Comparison of ENCODE assay signal across 18 cellular contexts in the genomic region with DNA sequence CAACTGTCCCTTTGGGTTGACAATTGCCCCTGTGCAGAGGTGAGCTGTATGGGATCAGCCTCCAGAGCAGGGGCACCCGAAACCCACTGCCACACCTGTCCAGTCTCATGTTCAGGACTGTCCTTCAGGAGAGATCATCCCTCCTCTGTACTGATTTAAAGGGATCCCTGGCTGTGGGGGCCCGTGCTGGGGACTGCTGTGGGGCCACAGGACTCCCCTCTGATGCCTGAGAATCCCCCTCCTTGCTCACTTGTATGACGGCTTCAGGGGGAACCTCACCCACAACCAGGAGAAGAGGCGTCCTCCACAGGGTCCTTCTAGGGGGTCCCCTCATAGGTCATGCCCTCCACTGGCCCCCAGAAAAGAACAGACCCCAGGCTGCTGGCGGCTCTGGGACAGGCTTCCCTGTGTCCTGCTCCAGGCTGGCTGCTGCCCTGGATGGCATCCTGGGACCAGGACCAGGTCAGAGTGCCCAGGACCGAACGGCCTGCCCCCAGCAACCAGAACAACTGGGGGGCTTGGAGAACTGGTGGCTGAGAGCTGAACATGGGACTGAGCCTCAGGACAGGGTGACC.
"Had no signal": no experiment of that assay in that cellular context is flagged by ENCODE, and none has a peak within 500 bp of the region (broad histone marks: within the 10 kb centered on the region; RNA-seq: fewer than 3 reads in every experiment).

No MANE protein-coding gene starts in this region.

- H3K27ac Mint-ChIP-seq: naive thymus-derived CD4-positive, alpha-beta T cell had no signal

- H3K9me3 ChIP-seq: thyroid gland had no signal

- H3K27me3 ChIP-seq: thyroid gland had no signal

- H3K36me3 ChIP-seq: heart left ventricle, left lung, suprapubic skin, thyroid gland had no signal

- DNase-seq: central memory CD4-positive, alpha-beta T cell; cortex of kidney; effector CD8-positive, alpha-beta T cell; hypothalamus; islet precursor cell; mesendoderm; naive thymus-derived CD4-positive, alpha-beta T cell; nucleus accumbens; small intestine; stimulated activated CD4-positive, alpha-beta T cell treated with anti-CD3 and anti-CD28 coated beads, Interleukin-2, amount 100 ng/mL, for 48 hours; stimulated activated naive CD4-positive, alpha-beta T cell treated with Interleukin-2 at 50 U/mL for 16 hours; thyroid gland had no signal

- H3K4me3 ChIP-seq: dorsolateral prefrontal cortex, heart left ventricle, left lung, suprapubic skin, thyroid gland had no signal

- H3K4me1 ChIP-seq: heart left ventricle, left lung, suprapubic skin, thyroid gland had no signal

- H3K4me3 Mint-ChIP-seq: naive thymus-derived CD4-positive, alpha-beta T cell; neural crest cell had no signal

- ATAC-seq: esophagus mucosa; heart left ventricle; left lung; naive thymus-derived CD4-positive, alpha-beta T cell had no signal

- H3K4me1 Mint-ChIP-seq: naive thymus-derived CD4-positive, alpha-beta T cell; neural crest cell had no signal

- H3K27ac ChIP-seq: dorsolateral prefrontal cortex, heart left ventricle, left lung, suprapubic skin, thyroid gland had no signal
